1 cellular context compared by ENCODE assay signal in genomic region chr7:2709553-2710165, GRCh38.
TF ChIP-seq lines count a peak whose summit lies in the region.

No MANE protein-coding gene starts in this region.

TF ChIP-seq in HepG2, 621 proteins besides CTCF, POLR2A, EP300 and RAD21 (continued from another document and continues in another):
- TF ChIP-seq ZNF275 (CRISPR knock-in tag; IDR thresholded peaks at IDR 0.05; ENCODE audit: borderline replicate concordance) (no peak), PRPF4 (IDR thresholded peaks at IDR 0.05; ENCODE audit: low read depth, low read length, poor library complexity, severe bottlenecking) (no peak), HIVEP1 (CRISPR knock-in tag; IDR thresholded peaks at IDR 0.05) (no peak), SP2 (CRISPR knock-in tag; IDR thresholded peaks at IDR 0.05) (no peak), RELA (CRISPR knock-in tag; IDR thresholded peaks at IDR 0.05) (0 out of 2 replicates have a peak, but pooled peaks have one; percentile 52), ATF2 (CRISPR knock-in tag; IDR thresholded peaks at IDR 0.05) (peak; percentile 47; the same call in 1 of the 2 replicates), TMF1 (CRISPR knock-in tag; IDR thresholded peaks at IDR 0.05; ENCODE audit: low read depth) (0 out of 2 replicates have a peak, but pooled peaks have one; percentile 48), SIN3B (IDR thresholded peaks at IDR 0.05; ENCODE audit: low read length) (no peak), RFXAP (CRISPR knock-in tag; IDR thresholded peaks at IDR 0.05; ENCODE audit: borderline replicate concordance) (no peak), SMAD1 (CRISPR knock-in tag; IDR thresholded peaks at IDR 0.05; ENCODE audit: borderline replicate concordance, low read depth) (0 out of 2 replicates have a peak, but pooled peaks have one; percentile 59), PATZ1 (CRISPR knock-in tag; IDR thresholded peaks at IDR 0.05) (peak; percentile 37; the same call in 1 of the 2 replicates), DRAP1 (CRISPR knock-in tag; IDR thresholded peaks at IDR 0.05) (no peak), ZSCAN29 (CRISPR knock-in tag; conservative IDR thresholded peaks at IDR 0.05) (0 out of 2 replicates have a peak, but pooled peaks have one; percentile 26), RXRA (CRISPR knock-in tag; IDR thresholded peaks at IDR 0.05) (peak; percentile 72; the same call in 1 of the 2 replicates), ZNF883 (CRISPR knock-in tag; IDR thresholded peaks at IDR 0.05; ENCODE audit: not compliant biosample characterization) (peak; percentile 75), SP1 (IDR thresholded peaks at IDR 0.05) (no peak), SP1 (CRISPR knock-in tag; IDR thresholded peaks at IDR 0.05) (peak; percentile 30; the same call in 1 of the 2 replicates), MAFG (CRISPR knock-in tag; IDR thresholded peaks at IDR 0.05) (no peak), HES4 (CRISPR knock-in tag; IDR thresholded peaks at IDR 0.05; ENCODE audit: borderline replicate concordance) (0 out of 2 replicates have a peak, but pooled peaks have one; percentile 16), ZNF276 (CRISPR knock-in tag; IDR thresholded peaks at IDR 0.05; ENCODE audit: low read depth) (no peak), ZNF788 (CRISPR knock-in tag; IDR thresholded peaks at IDR 0.05; ENCODE audit: borderline replicate concordance) (no peak), ZNF781 (CRISPR knock-in tag; IDR thresholded peaks at IDR 0.05; ENCODE audit: borderline replicate concordance, not compliant biosample characterization) (no peak), TEAD3 (CRISPR knock-in tag; optimal IDR thresholded peaks at IDR 0.05; ENCODE audit: borderline replicate concordance) (peak; percentile 51), KLF9 (CRISPR knock-in tag; IDR thresholded peaks at IDR 0.05; ENCODE audit: low read depth) (no peak), POGZ (CRISPR knock-in tag; IDR thresholded peaks at IDR 0.05) (no peak; the same call in 1 of the 2 replicates), ZNF784 (CRISPR knock-in tag; IDR thresholded peaks at IDR 0.05; ENCODE audit: borderline replicate concordance) (no peak), ZNF292 (CRISPR knock-in tag; IDR thresholded peaks at IDR 0.05; ENCODE audit: borderline replicate concordance, low read depth) (0 out of 2 replicates have a peak, but pooled peaks have one; percentile 57), ZNF160 (CRISPR knock-in tag; IDR thresholded peaks at IDR 0.05) (0 out of 2 replicates have a peak, but pooled peaks have one; percentile 25), LCORL (IDR thresholded peaks at IDR 0.05) (no peak), LCORL (CRISPR knock-in tag; IDR thresholded peaks at IDR 0.05) (peak; percentile 42; the same call in 1 of the 2 replicates), ZNF350 (CRISPR knock-in tag; IDR thresholded peaks at IDR 0.05; ENCODE audit: borderline replicate concordance, low read depth) (no peak), ZHX2 (IDR thresholded peaks at IDR 0.05; ENCODE audit: low read depth) (no peak), ZHX2 (CRISPR knock-in tag; IDR thresholded peaks at IDR 0.05; ENCODE audit: borderline replicate concordance) (no peak), TFE3 (CRISPR knock-in tag; IDR thresholded peaks at IDR 0.05) (0 out of 2 replicates have a peak, but pooled peaks have one; percentile 51), SMAD3 (CRISPR knock-in tag; IDR thresholded peaks at IDR 0.05) (peak; percentile 58; the same call in 1 of the 2 replicates), MXI1 (IDR thresholded peaks at IDR 0.05; ENCODE audit: borderline replicate concordance, low read depth, low read length) (peak; percentile 44; the same call in 1 of the 3 replicates), ZNF34 (CRISPR knock-in tag; IDR thresholded peaks at IDR 0.05; ENCODE audit: borderline replicate concordance) (0 out of 2 replicates have a peak, but pooled peaks have one; percentile 60), ZNF597 (CRISPR knock-in tag; IDR thresholded peaks at IDR 0.05) (no peak)
